ENCODE assay signal across 15 cellular contexts in the genomic region with DNA sequence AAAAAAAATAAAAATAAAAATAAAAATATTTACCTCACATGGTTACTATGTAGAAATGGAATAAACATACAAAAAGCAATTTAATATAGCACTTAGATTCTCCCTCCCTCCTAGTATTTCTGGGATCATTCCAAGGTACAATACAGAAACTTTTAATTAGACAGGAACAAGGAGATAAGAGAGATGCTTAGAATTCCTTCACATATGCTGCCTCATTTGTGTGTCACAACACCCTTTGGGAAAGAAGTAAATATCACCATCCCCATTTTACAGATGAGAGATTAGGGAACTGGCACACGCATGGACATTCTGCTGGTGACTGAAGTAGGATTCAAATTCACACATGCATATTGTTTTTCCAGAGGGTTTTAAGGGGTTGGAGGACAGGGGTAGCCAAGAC.
"Had no signal": no experiment of that assay in that cellular context is flagged by ENCODE, and none has a peak within 500 bp of the region (broad histone marks: within the 10 kb centered on the region; RNA-seq: fewer than 3 reads in every experiment).

No MANE protein-coding gene starts in this region.

- H3K9me3 ChIP-seq: ovary had no signal

- H3K36me3 ChIP-seq: neural progenitor cell, ovary had no signal

- H3K4me1 Mint-ChIP-seq: activated CD4-positive, alpha-beta T cell treated with anti-CD3 and anti-CD28 coated beads, Interleukin-2, amount 10 ng/mL, durations not matched to agents 24 days and 14 days; activated naive CD8-positive, alpha-beta T cell treated with anti-CD3 and anti-CD28 coated beads for 36 hours; immature natural killer cell; naive B cell; neural progenitor cell had no signal

- H3K27me3 ChIP-seq: brain microvascular endothelial cell, neural progenitor cell, ovary had no signal

- H3K27ac Mint-ChIP-seq: activated CD4-positive, alpha-beta T cell treated with anti-CD3 and anti-CD28 coated beads, Interleukin-2, amount 10 ng/mL, durations not matched to agents 24 days and 14 days; activated naive CD8-positive, alpha-beta T cell treated with anti-CD3 and anti-CD28 coated beads for 36 hours; activated T-helper 1 cell treated with anti-CD3 and anti-CD28 coated beads, Interleukin-12 subunit alpha, Interleukin-12 subunit beta, Interleukin-2, Interleukin-4 antibody, amounts not matched to agents 30 ng/mL and 10 ng/mL and 1 ng/mL, durations not matched to agents 14 hours and 24 hours and 36 hours; immature natural killer cell; naive B cell; neural progenitor cell had no signal

- H3K36me3 Mint-ChIP-seq: activated naive CD8-positive, alpha-beta T cell treated with anti-CD3 and anti-CD28 coated beads for 36 hours; immature natural killer cell; naive B cell; neural progenitor cell had no signal

- H3K9me3 Mint-ChIP-seq: activated CD4-positive, alpha-beta T cell treated with anti-CD3 and anti-CD28 coated beads, Interleukin-2, amount 10 ng/mL, durations not matched to agents 24 days and 14 days; activated T-helper 1 cell treated with anti-CD3 and anti-CD28 coated beads, Interleukin-12 subunit alpha, Interleukin-12 subunit beta, Interleukin-2, Interleukin-4 antibody, amounts not matched to agents 30 ng/mL and 10 ng/mL and 1 ng/mL, durations not matched to agents 14 hours and 24 hours and 36 hours; neural progenitor cell had no signal

- H3K27me3 Mint-ChIP-seq: activated CD4-positive, alpha-beta T cell treated with anti-CD3 and anti-CD28 coated beads, Interleukin-2, amount 10 ng/mL, durations not matched to agents 24 days and 14 days had no signal

- H2AFZ ChIP-seq: neural progenitor cell had no signal

- H3K4me1 ChIP-seq: neural progenitor cell had no signal

- H3K4me2 ChIP-seq: neural progenitor cell had no signal

- H3K4me3 ChIP-seq: neural progenitor cell, ovary had no signal

- H3K27ac ChIP-seq: brain microvascular endothelial cell, neural progenitor cell had no signal

- H3K4me3 Mint-ChIP-seq: activated CD4-positive, alpha-beta T cell treated with anti-CD3 and anti-CD28 coated beads, Interleukin-2, amount 10 ng/mL, durations not matched to agents 24 days and 14 days; activated naive CD8-positive, alpha-beta T cell treated with anti-CD3 and anti-CD28 coated beads for 36 hours; activated T-helper 1 cell treated with anti-CD3 and anti-CD28 coated beads, Interleukin-12 subunit alpha, Interleukin-12 subunit beta, Interleukin-2, Interleukin-4 antibody, amounts not matched to agents 30 ng/mL and 10 ng/mL and 1 ng/mL, durations not matched to agents 14 hours and 24 hours and 36 hours; immature natural killer cell; naive B cell; neural progenitor cell had no signal

- DNase-seq: activated CD4-positive, alpha-beta T cell treated with anti-CD3 and anti-CD28 coated beads, Interleukin-2, amount 10 ng/mL, durations not matched to agents 24 days and 14 days; activated CD4-positive, CD25-positive, alpha-beta regulatory T cell; activated CD8-positive, alpha-beta memory T cell treated with anti-CD3 and anti-CD28 coated beads for 24 hours; activated naive CD8-positive, alpha-beta T cell treated with anti-CD3 and anti-CD28 coated beads for 36 hours; brain microvascular endothelial cell; effector CD8-positive, alpha-beta T cell; foreskin melanocyte; immature natural killer cell; mammary epithelial cell; naive B cell; ovary; stimulated activated CD4-positive, alpha-beta T cell treated with anti-CD3 and anti-CD28 coated beads, Interleukin-2, amount 100 ng/mL, for 48 hours; stimulated activated naive CD4-positive, alpha-beta T cell had no signal
